ENCODE assay signal across 20 cellular contexts in genomic region chr7:70779321-70779720, GRCh38.
A peak's percentile ranks its signal among the peaks of the same experiment; 100 is the strongest.
DNase-seq lines count a peak whose midpoint lies in the region; ATAC-seq and TF ChIP-seq lines count a peak whose summit lies in the region.
"Had no signal": no experiment of that assay in that cellular context is flagged by ENCODE, and none has a peak within 500 bp of the region (broad histone marks: within the 10 kb centered on the region; RNA-seq: fewer than 3 reads in every experiment).

No MANE protein-coding gene starts in this region.

- peaks cover 0 to 5% of the 10 kb centered on the region in 2 donors for H3K4me1 ChIP-seq in adrenal gland (replicated peaks in 1 of 2)
- H3K4me1 ChIP-seq: BLaER1 treated with 17β-estradiol and CSF1 and Interleukin-3, amounts not matched to agents 10 nM and 100 nM had no signal

- TF ChIP-seq CTCF in nephron progenitor cell (IDR thresholded peaks at IDR 0.05) (no peak), adrenal gland (IDR thresholded peaks at IDR 0.05) (no peak)

- H3K36me3 ChIP-seq in adrenal gland (replicated peaks in 1 of 2) = peaks cover 0 to 7% of the 10 kb centered on the region in 2 donors

- peak overlapping the region; percentile 72 to 84 for H3K4me3 Mint-ChIP-seq in activated T-cell treated with anti-CD3 and anti-CD28 coated beads, Interleukin-2, amount 50 U/mL, for 72 hours
- H3K4me3 Mint-ChIP-seq in activated T-helper 2 cell treated with anti-CD3 and anti-CD28 coated beads, Interferon-gamma antibody, Interleukin-2, Interleukin-4, amounts not matched to agents 10 μg/mL and 5 μg/mL and 100 μg/mL, durations not matched to agents 14 hours and 24 hours and 36 hours (ENCODE audit: low read depth) = peak overlapping the region; percentile 54
- no peak overlapping the region for H3K4me3 Mint-ChIP-seq in nephron progenitor cell
- H3K4me3 Mint-ChIP-seq: activated naive CD8-positive, alpha-beta T cell had no signal

- H3K4me3 ChIP-seq in Jurkat, Clone E6-1 (ENCODE audit: low read length) = peak overlapping the region; percentile 32
- H3K4me3 ChIP-seq in adrenal gland = no peak overlapping the region
- H3K4me3 ChIP-seq: BLaER1 treated with 17β-estradiol and CSF1 and Interleukin-3, amounts not matched to agents 10 nM and 100 nM had no signal

- no peak overlapping the region for H3K27ac Mint-ChIP-seq in activated T-cell treated with anti-CD3 and anti-CD28 coated beads, Interleukin-2, amount 50 U/mL, for 72 hours
- peak overlapping the region; percentile 57 for H3K27ac Mint-ChIP-seq in activated T-helper 2 cell treated with anti-CD3 and anti-CD28 coated beads, Interferon-gamma antibody, Interleukin-2, Interleukin-4, amounts not matched to agents 10 μg/mL and 5 μg/mL and 100 μg/mL, durations not matched to agents 14 hours and 24 hours and 36 hours
- H3K27ac Mint-ChIP-seq in nephron progenitor cell = peak overlapping the region; percentile 14
- H3K27ac Mint-ChIP-seq: activated naive CD8-positive, alpha-beta T cell had no signal

- peaks cover 35% of the 10 kb centered on the region for H3K4me1 Mint-ChIP-seq in activated T-cell treated with anti-CD3 and anti-CD28 coated beads, Interleukin-2, amount 50 U/mL, for 72 hours (ENCODE audit: low read depth)
- peaks cover 34% of the 10 kb centered on the region for H3K4me1 Mint-ChIP-seq in activated T-helper 2 cell treated with anti-CD3 and anti-CD28 coated beads, Interferon-gamma antibody, Interleukin-2, Interleukin-4, amounts not matched to agents 10 μg/mL and 5 μg/mL and 100 μg/mL, durations not matched to agents 14 hours and 24 hours and 36 hours (ENCODE audit: low read depth)
- peaks cover 4% of the 10 kb centered on the region for H3K4me1 Mint-ChIP-seq in nephron progenitor cell

- TF ChIP-seq POLR2A in adrenal gland (IDR thresholded peaks at IDR 0.05) = no peak

- peaks cover 0 to 1% of the 10 kb centered on the region in 2 donors for H3K36me3 Mint-ChIP-seq in activated T-cell treated with anti-CD3 and anti-CD28 coated beads, Interleukin-2, amount 50 U/mL, for 72 hours (ENCODE audit: insufficient read depth in 2 of 2)
- H3K36me3 Mint-ChIP-seq in activated T-helper 2 cell treated with anti-CD3 and anti-CD28 coated beads, Interferon-gamma antibody, Interleukin-2, Interleukin-4, amounts not matched to agents 10 μg/mL and 5 μg/mL and 100 μg/mL, durations not matched to agents 14 hours and 24 hours and 36 hours (ENCODE audit: low read depth) = no peaks in the 10 kb centered on the region
- H3K36me3 Mint-ChIP-seq in nephron progenitor cell (ENCODE audit: low read depth) = peaks cover 90% of the 10 kb centered on the region
- H3K36me3 Mint-ChIP-seq: activated naive CD8-positive, alpha-beta T cell had no signal

- peak; percentile 50 to 65 for ATAC-seq in activated T-cell treated with anti-CD3 and anti-CD28 coated beads, Interleukin-2, amount 50 U/mL, for 72 hours (replicated peaks in 1 of 2)
- no peak for ATAC-seq in GM18868 (IDR thresholded peaks at IDR 0.05; ENCODE audit: unreplicated experiment)
- ATAC-seq: left ventricle myocardium superior, Right ventricle myocardium inferior, sciatic nerve had no signal

- H3K27me3 Mint-ChIP-seq in activated T-cell treated with anti-CD3 and anti-CD28 coated beads, Interleukin-2, amount 50 U/mL, for 72 hours (ENCODE audit: low read depth) = peaks cover 13% of the 10 kb centered on the region
- no peaks in the 10 kb centered on the region for H3K27me3 Mint-ChIP-seq in activated T-helper 2 cell treated with anti-CD3 and anti-CD28 coated beads, Interferon-gamma antibody, Interleukin-2, Interleukin-4, amounts not matched to agents 10 μg/mL and 5 μg/mL and 100 μg/mL, durations not matched to agents 14 hours and 24 hours and 36 hours (ENCODE audit: low read depth)
- H3K27me3 Mint-ChIP-seq in nephron progenitor cell (ENCODE audit: low read depth, poor library complexity) = peaks cover 5% of the 10 kb centered on the region

- no peaks in the 10 kb centered on the region for H3K9me3 Mint-ChIP-seq in activated T-cell treated with anti-CD3 and anti-CD28 coated beads, Interleukin-2, amount 50 U/mL, for 72 hours
- no peaks in the 10 kb centered on the region for H3K9me3 Mint-ChIP-seq in activated T-helper 2 cell treated with anti-CD3 and anti-CD28 coated beads, Interferon-gamma antibody, Interleukin-2, Interleukin-4, amounts not matched to agents 10 μg/mL and 5 μg/mL and 100 μg/mL, durations not matched to agents 14 hours and 24 hours and 36 hours
- no peaks in the 10 kb centered on the region for H3K9me3 Mint-ChIP-seq in nephron progenitor cell

- H3K27me3 ChIP-seq in adrenal gland = no peaks in the 10 kb centered on the region
- H3K27me3 ChIP-seq: BLaER1 treated with 17β-estradiol and CSF1 and Interleukin-3, amounts not matched to agents 10 nM and 100 nM had no signal

- H3K27ac ChIP-seq in adrenal gland = no peak overlapping the region
- H3K27ac ChIP-seq: BLaER1 treated with 17β-estradiol and CSF1 and Interleukin-3, amounts not matched to agents 10 nM and 100 nM had no signal

- DNase-seq in activated T-cell treated with anti-CD3 and anti-CD28 coated beads, Interleukin-2, amount 50 U/mL, for 72 hours = peak; percentile 15 to 24
- no peak for DNase-seq in activated T-cell treated with anti-CD3 and anti-CD28 coated beads, Interleukin-2, amount 50 U/mL, for 1 hour
- DNase-seq in Jurkat, Clone E6-1 (ENCODE audit: low read depth, low spot score) = peak; percentile 41
- no peak for DNase-seq in activated T-helper 2 cell treated with anti-CD3 and anti-CD28 coated beads, Interferon-gamma antibody, Interleukin-2, Interleukin-4, amounts not matched to agents 10 μg/mL and 5 μg/mL and 100 μg/mL, durations not matched to agents 14 hours and 24 hours and 36 hours (ENCODE audit: low spot score)
- DNase-seq in nephron progenitor cell (no peak), adrenal gland (no peak)
- no peak for DNase-seq in activated effector memory CD4-positive, alpha-beta T cell treated with Interleukin-2 at 50 U/mL for 16 hours
- DNase-seq: activated CD4-positive, CD25-positive, alpha-beta regulatory T cell treated with anti-CD3 and anti-CD28 coated beads, Interleukin-2, amount 50 U/mL, for 72 hours; erythroblast; foreskin fibroblast; KG1; left ventricle myocardium superior; midbrain; NCI-H524 treated with DMSO at 0.1 percent for 48 hours; stimulated activated CD8-positive, alpha-beta memory T cell treated with anti-CD3 and anti-CD28 coated beads, Interleukin-4, amount 100 ng/mL, for 48 hours had no signal

- intact Hi-C loops in activated T-helper 2 cell treated with anti-CD3 and anti-CD28 coated beads, Interferon-gamma antibody, Interleukin-2, Interleukin-4, amounts not matched to agents 10 μg/mL and 5 μg/mL and 100 μg/mL, durations not matched to agents 14 hours and 24 hours and 36 hours (cut with micrococcal nuclease) = loop anchor here (5.0 kb wide), 1 partner anchor 132 kb away; no protein-coding TSS in a partner anchor
- intact Hi-C loops in adrenal gland (cut with DNase I) = no loop called here

- 86 to 97% (median 94%) methylated on average over 7 of the region's 7 CpGs for WGBS in adrenal gland, 4 donors

- no peaks in the 10 kb centered on the region for H3K9me3 ChIP-seq in adrenal gland (replicated peaks in 1 of 3)
- H3K9me3 ChIP-seq: BLaER1 treated with 17β-estradiol and CSF1 and Interleukin-3, amounts not matched to agents 10 nM and 100 nM had no signal

Comparison
In these comparisons a context has a peak if more than half of its experiments do, and no peak if none do; other contexts are left out.
1. DNase-seq: peak in activated T-cell treated with anti-CD3 and anti-CD28 coated beads, Interleukin-2, amount 50 U/mL, for 72 hours (2 of 2) and Jurkat, Clone E6-1 (single experiment); none in activated T-cell treated with anti-CD3 and anti-CD28 coated beads, Interleukin-2, amount 50 U/mL, for 1 hour (single experiment), activated T-helper 2 cell treated with anti-CD3 and anti-CD28 coated beads, Interferon-gamma antibody, Interleukin-2, Interleukin-4, amounts not matched to agents 10 μg/mL and 5 μg/mL and 100 μg/mL, durations not matched to agents 14 hours and 24 hours and 36 hours (single experiment), nephron progenitor cell (single experiment), adrenal gland (0 of 7) and activated effector memory CD4-positive, alpha-beta T cell treated with Interleukin-2 at 50 U/mL for 16 hours (single experiment).